8 cellular contexts compared by ENCODE assay signal in the genomic region with DNA sequence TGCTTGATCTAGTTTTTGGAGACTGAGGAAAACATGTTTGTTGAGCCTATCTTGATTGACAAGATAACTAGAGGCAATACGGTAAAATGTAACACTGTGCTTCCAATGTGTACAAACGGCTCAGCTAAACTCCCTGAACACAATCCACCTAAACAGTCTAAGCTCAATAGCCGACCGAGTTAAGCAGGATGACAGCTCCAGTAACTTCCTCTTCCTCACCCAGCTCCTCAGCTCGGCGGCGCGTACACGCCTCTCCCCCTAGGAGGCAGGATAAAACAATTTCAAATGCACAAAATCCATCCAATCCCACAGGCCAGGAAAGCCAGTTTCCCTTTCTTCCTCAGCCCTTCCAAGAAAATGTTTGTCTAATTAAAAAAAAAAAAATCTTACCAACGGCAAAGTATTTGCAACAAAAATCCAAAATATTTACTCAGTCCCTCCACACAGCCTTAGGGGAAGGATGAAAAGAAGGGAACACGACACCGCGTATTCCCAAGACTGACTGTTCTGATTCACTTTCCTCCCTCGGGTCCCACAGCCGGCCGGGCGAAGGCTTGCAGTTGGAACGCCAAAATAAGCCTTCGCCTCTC. TPM values are rescaled to one million over a fixed set of nuclear protein-coding genes. Genes with fewer than 3 reads are reported as not detected.
DNase-seq lines count a peak whose midpoint lies in the region; ATAC-seq and TF ChIP-seq lines count a peak whose summit lies in the region.

No MANE protein-coding gene starts in this region.

- H3K27me3 Mint-ChIP-seq in CD8-positive, alpha-beta T cell (ENCODE audit: low read depth) = no peaks in the 10 kb centered on the region
- no peaks in the 10 kb centered on the region for H3K27me3 Mint-ChIP-seq in natural killer cell treated with Interleukin-12 subunit alpha and Interleukin-12 subunit beta and Interleukin-15 and Interleukin-18, amount 100 ng/mL, for 72 hours

- no peaks in the 10 kb centered on the region for H3K36me3 ChIP-seq in CD8-positive, alpha-beta T cell (ENCODE audit: insufficient read depth, low read length)
- H3K36me3 ChIP-seq in Peyer's patch (no peaks in the 10 kb centered on the region), upper lobe of left lung (no peaks in the 10 kb centered on the region)

- peak overlapping the region; percentile 93 for H3K27ac ChIP-seq in CD8-positive, alpha-beta T cell (ENCODE audit: low read depth, low read length)
- peak overlapping the region; percentile 100 for H3K27ac ChIP-seq in Peyer's patch
- peak overlapping the region; percentile 99 to 100 (median 100) for H3K27ac ChIP-seq in upper lobe of left lung

- POLR2A ChIA-PET in CD8-positive, alpha-beta T cell (lab: Charles Lee) = interaction anchor here (0.6 to 13.2 kb wide), 11 partner anchors 9 to 111 kb away, joined by 3 to 625 read pairs (median 3); partner anchors contain the start of gene MRPL1

- no peak for TF ChIP-seq EP300 in upper lobe of left lung (IDR thresholded peaks at IDR 0.05)

- CTCF ChIA-PET in CD8-positive, alpha-beta T cell (lab: Charles Lee) = interaction anchor here (0.7 to 5.9 kb wide), 6 partner anchors 18 to 201 kb away, joined by 3 to 44 read pairs (median 3); partner anchors contain the start of gene MRPL1

- peak overlapping the region; percentile 98 for H3K27ac Mint-ChIP-seq in CD8-positive, alpha-beta T cell
- H3K27ac Mint-ChIP-seq in natural killer cell treated with Interleukin-12 subunit alpha and Interleukin-12 subunit beta and Interleukin-15 and Interleukin-18, amount 100 ng/mL, for 72 hours = peak overlapping the region; percentile 94 to 99

- ATAC-seq in CD8-positive, alpha-beta T cell = no peak
- ATAC-seq in GM21367 (IDR thresholded peaks at IDR 0.05; ENCODE audit: unreplicated experiment) (peak; percentile 22), upper lobe of left lung (ENCODE audit: low FRiP score in 2 of 2) (peak; percentile 82)
- no peak for ATAC-seq in natural killer cell treated with Interleukin-12 subunit alpha and Interleukin-12 subunit beta and Interleukin-15 and Interleukin-18, amount 100 ng/mL, for 72 hours

- TF ChIP-seq CTCF in CD8-positive, alpha-beta T cell (IDR thresholded peaks at IDR 0.05) = peak; percentile 18
- TF ChIP-seq CTCF in Peyer's patch (IDR thresholded peaks at IDR 0.05) (peak; percentile 26 to 54 (median 50)), upper lobe of left lung (IDR thresholded peaks at IDR 0.05) (peak; percentile 42 to 56 (median 48))

- peaks cover 36% of the 10 kb centered on the region for H3K36me3 Mint-ChIP-seq in CD8-positive, alpha-beta T cell
- peaks cover 10% of the 10 kb centered on the region for H3K36me3 Mint-ChIP-seq in natural killer cell treated with Interleukin-12 subunit alpha and Interleukin-12 subunit beta and Interleukin-15 and Interleukin-18, amount 100 ng/mL, for 72 hours

- H3K27me3 ChIP-seq in CD8-positive, alpha-beta T cell (ENCODE audit: insufficient read depth, low read length) = no peaks in the 10 kb centered on the region
- H3K27me3 ChIP-seq in Peyer's patch (no peaks in the 10 kb centered on the region), upper lobe of left lung (no peaks in the 10 kb centered on the region)

- DNase-seq in CD8-positive, alpha-beta T cell = peak in 6 of 7 experiments; percentile 27 to 62 (median 50)
- DNase-seq in Kasumi-1 (lab: John Stamatoyannopoulos, UW) (peak; percentile 94 to 96), Peyer's patch (peak; percentile 74 to 88 (median 76)), fibroblast of the conjunctiva (ENCODE audit: low read depth) (peak; percentile 74), upper lobe of left lung (peak; percentile 65 to 79)
- peak; percentile 45 for DNase-seq in activated naive CD4-positive, alpha-beta T cell treated with Interleukin-2 at 50 U/mL for 16 hours
- DNase-seq in natural killer cell treated with Interleukin-12 subunit alpha and Interleukin-12 subunit beta and Interleukin-15 and Interleukin-18, amount 100 ng/mL, for 72 hours (ENCODE audit: low spot score) = peak; percentile 72

- H3K4me3 ChIP-seq in CD8-positive, alpha-beta T cell (ENCODE audit: low read depth, low read length) = peak overlapping the region; percentile 73
- H3K4me3 ChIP-seq in Peyer's patch (peak overlapping the region; percentile 92 to 96 (median 96)), upper lobe of left lung (peak overlapping the region; percentile 59 to 89 (median 87))

- TF ChIP-seq POLR2A in Peyer's patch (IDR thresholded peaks at IDR 0.05) (peak in 1 of 2 donors; percentile 1), upper lobe of left lung (IDR thresholded peaks at IDR 0.05) (no peak)

- 0 to 1% methylated on average over 17 to 18 of the region's 19 CpGs for WGBS in upper lobe of left lung, 2 donors

- intact Hi-C loops in CD8-positive, alpha-beta T cell (cut with DNase I, micrococcal nuclease) = loop anchor here (1.0 to 10.0 kb wide), 8 partner anchors 8 to 957 kb away; partner anchors contain the start of genes BMP2K (in 1 of the 2) and CCNG2 (in 1 of the 2)

- H3K4me3 Mint-ChIP-seq in CD8-positive, alpha-beta T cell = peak overlapping the region; percentile 97
- peak overlapping the region; percentile 88 for H3K4me3 Mint-ChIP-seq in natural killer cell treated with Interleukin-12 subunit alpha and Interleukin-12 subunit beta and Interleukin-15 and Interleukin-18, amount 100 ng/mL, for 72 hours

- no peaks in the 10 kb centered on the region for H3K9me3 Mint-ChIP-seq in CD8-positive, alpha-beta T cell
- H3K9me3 Mint-ChIP-seq in natural killer cell treated with Interleukin-12 subunit alpha and Interleukin-12 subunit beta and Interleukin-15 and Interleukin-18, amount 100 ng/mL, for 72 hours = no peaks in the 10 kb centered on the region

- H3K4me1 ChIP-seq in CD8-positive, alpha-beta T cell (ENCODE audit: insufficient read depth, low read length) = peaks cover 57% of the 10 kb centered on the region
- H3K4me1 ChIP-seq in Peyer's patch = peaks cover 0 to 50% (median 15%) of the 10 kb centered on the region in 4 donors
- H3K4me1 ChIP-seq in upper lobe of left lung = peaks cover 27 to 56% (median 35%) of the 10 kb centered on the region in 4 donors

- peaks cover 70% of the 10 kb centered on the region for H3K4me1 Mint-ChIP-seq in CD8-positive, alpha-beta T cell (ENCODE audit: low read depth)
- peaks cover 54 to 56% of the 10 kb centered on the region in 2 donors for H3K4me1 Mint-ChIP-seq in natural killer cell treated with Interleukin-12 subunit alpha and Interleukin-12 subunit beta and Interleukin-15 and Interleukin-18, amount 100 ng/mL, for 72 hours (ENCODE audit: low read depth in 2 of 2)

- no peaks in the 10 kb centered on the region for H3K9me3 ChIP-seq in CD8-positive, alpha-beta T cell (ENCODE audit: low read length)
- H3K9me3 ChIP-seq in Peyer's patch (no peaks in the 10 kb centered on the region), upper lobe of left lung (no peaks in the 10 kb centered on the region)

RNA-seq across cellular contexts. Expression of gene CNOT6L, which starts 1.0 kb away (rescaled TPM):
- 100 to 1,000 TPM; 324 to 341 TPM for total RNA-seq in CD8-positive, alpha-beta T cell
- total RNA-seq in Peyer's patch (10 to 100 TPM; 20.4 to 43.3 (median 33.6) TPM), upper lobe of left lung (10 to 100 TPM; 16.8 to 61.0 (median 39.1) TPM)
- total RNA-seq in natural killer cell treated with Interleukin-12 subunit alpha and Interleukin-12 subunit beta and Interleukin-15 and Interleukin-18, amount 100 ng/mL, for 72 hours = 100 to 1,000 TPM in 1 of 2 donors, 10 to 100 TPM in 1; 90.2 to 130 TPM

RNA-seq across cellular contexts. Expression of gene MRPL1, which starts 44.5 kb away (rescaled TPM):
- total RNA-seq in CD8-positive, alpha-beta T cell = 10 to 100 TPM; 14.8 to 20.5 TPM
- 10 to 100 TPM; 12.8 to 30.5 (median 16.8) TPM for total RNA-seq in Peyer's patch
- total RNA-seq in natural killer cell treated with Interleukin-12 subunit alpha and Interleukin-12 subunit beta and Interleukin-15 and Interleukin-18, amount 100 ng/mL, for 72 hours = 10 to 100 TPM; 39.6 to 53.1 TPM
- total RNA-seq in upper lobe of left lung = 10 to 100 TPM in 4 of 6 donors, 1 to 10 TPM in 2; 4.1 to 26.5 (median 16.8) TPM

Comparison
In these comparisons a context has a peak if more than half of its experiments do, and no peak if none do; other contexts are left out.
1. ATAC-seq: peak in GM21367 (single experiment) and upper lobe of left lung (2 of 2); none in CD8-positive, alpha-beta T cell (single experiment) and natural killer cell treated with Interleukin-12 subunit alpha and Interleukin-12 subunit beta and Interleukin-15 and Interleukin-18, amount 100 ng/mL, for 72 hours (0 of 2).
2. DNase-seq: peak in every context shown above with its lines; median percentile 95 in Kasumi-1; 76 in Peyer's patch; 74 in fibroblast of the conjunctiva; 72 in natural killer cell treated with Interleukin-12 subunit alpha and Interleukin-12 subunit beta and Interleukin-15 and Interleukin-18, amount 100 ng/mL, for 72 hours; 72 in upper lobe of left lung; 50 in CD8-positive, alpha-beta T cell; 45 in activated naive CD4-positive, alpha-beta T cell treated with Interleukin-2 at 50 U/mL for 16 hours.
3. Peak in every context shown above with its lines, with median percentiles within 50 percentile points of each other: H3K27ac ChIP-seq, H3K4me3 ChIP-seq and CTCF ChIP-seq.